8 cellular contexts compared by ENCODE assay signal in genomic region chrX:40095588-40096394, GRCh38. TPM values are rescaled to one million over a fixed set of nuclear protein-coding genes. Genes with fewer than 3 reads are reported as not detected.
DNase-seq lines count a peak whose midpoint lies in the region; ATAC-seq and TF ChIP-seq lines count a peak whose summit lies in the region.

No MANE protein-coding gene starts in this region.

- no peaks in the 10 kb centered on the region for H3K9me3 Mint-ChIP-seq in activated CD8-positive, alpha-beta memory T cell treated with anti-CD3 and anti-CD28 coated beads, Interleukin-2, amount 10 ng/mL, durations not matched to agents 7 days and 5 days (ENCODE audit: low read depth)

- no peaks in the 10 kb centered on the region for H3K27me3 Mint-ChIP-seq in activated CD8-positive, alpha-beta memory T cell treated with anti-CD3 and anti-CD28 coated beads, Interleukin-2, amount 10 ng/mL, durations not matched to agents 7 days and 5 days

- no peak for DNase-seq in activated CD8-positive, alpha-beta memory T cell treated with anti-CD3 and anti-CD28 coated beads, Interleukin-2, amount 10 ng/mL, durations not matched to agents 7 days and 5 days
- DNase-seq in activated CD8-positive, alpha-beta memory T cell treated with anti-CD3 and anti-CD28 coated beads, Interleukin-2, amount 50 U/mL, for 48 hours: no peak
- DNase-seq in RPMI7951 (ENCODE audit: low read depth) (peak; percentile 39), colonic mucosa (no peak), vagina (ENCODE audit: extremely low spot score in 2 of 2) (no peak), kidney glomerular epithelial cell (lab: John Stamatoyannopoulos, UW) (no peak)

- H3K4me3 Mint-ChIP-seq in activated CD8-positive, alpha-beta memory T cell treated with anti-CD3 and anti-CD28 coated beads, Interleukin-2, amount 10 ng/mL, durations not matched to agents 7 days and 5 days: peak overlapping the region; percentile 82

- peak overlapping the region; percentile 72 for H3K27ac Mint-ChIP-seq in activated CD8-positive, alpha-beta memory T cell treated with anti-CD3 and anti-CD28 coated beads, Interleukin-2, amount 10 ng/mL, durations not matched to agents 7 days and 5 days

- ATAC-seq in activated CD8-positive, alpha-beta memory T cell treated with anti-CD3 and anti-CD28 coated beads, Interleukin-2, amount 10 ng/mL, durations not matched to agents 7 days and 5 days: no peak
- ATAC-seq in HG03432 (IDR thresholded peaks at IDR 0.05; ENCODE audit: unreplicated experiment): no peak

- H3K4me1 ChIP-seq in colonic mucosa (peaks cover 2% of the 10 kb centered on the region), mucosa of rectum (ENCODE audit: control insufficient read depth in 2 of 2, insufficient read depth in 2 of 2, low read length in 2 of 2) (peaks cover 10 to 20% of the 10 kb centered on the region in 2 donors), vagina (peaks cover 29% of the 10 kb centered on the region)

- peaks cover 39% of the 10 kb centered on the region for H3K4me1 Mint-ChIP-seq in activated CD8-positive, alpha-beta memory T cell treated with anti-CD3 and anti-CD28 coated beads, Interleukin-2, amount 10 ng/mL, durations not matched to agents 7 days and 5 days

- H3K27me3 ChIP-seq in colonic mucosa (peaks cover 42% of the 10 kb centered on the region), mucosa of rectum (ENCODE audit: control insufficient read depth in 2 of 2, insufficient read depth in 2 of 2, low read length in 2 of 2) (peaks cover 0 to 7% of the 10 kb centered on the region in 2 donors), vagina (peaks cover 10% of the 10 kb centered on the region)

- H3K36me3 Mint-ChIP-seq in activated CD8-positive, alpha-beta memory T cell treated with anti-CD3 and anti-CD28 coated beads, Interleukin-2, amount 10 ng/mL, durations not matched to agents 7 days and 5 days: peaks cover 9% of the 10 kb centered on the region

- H3K27ac ChIP-seq in colonic mucosa (peak overlapping the region; percentile 91), mucosa of rectum (ENCODE audit: low read depth in 2 of 2, low read length in 2 of 2) (peak overlapping the region; percentile 70 to 75), vagina (peak overlapping the region; percentile 79)

- H3K4me3 ChIP-seq in colonic mucosa (peak overlapping the region; percentile 63), mucosa of rectum (ENCODE audit: low read length in 2 of 2) (peak overlapping the region; percentile 61 to 69), vagina (peak overlapping the region; percentile 61 to 65)

- intact Hi-C loops in colonic mucosa (cut with DNase I): loop anchor here (10.0 kb wide), 1 partner anchor 81 kb away; no protein-coding TSS in a partner anchor
- intact Hi-C loops in vagina (cut with DNase I): loop anchor here (5.0 kb wide), 3 partner anchors 62 to 368 kb away; no protein-coding TSS in a partner anchor

- CTCF ChIA-PET in activated CD8-positive, alpha-beta memory T cell treated with anti-CD3 and anti-CD28 coated beads, Interleukin-2, amount 10 ng/mL, durations not matched to agents 7 days and 5 days (lab: Charles Lee): interaction anchor here (0.8 to 0.9 kb wide), 2 partner anchors 9 to 172 kb away, joined by 3 read pairs; no protein-coding TSS in a partner anchor

- TF ChIP-seq CTCF in colonic mucosa (IDR thresholded peaks at IDR 0.05): no peak
- no peak for TF ChIP-seq CTCF in vagina (IDR thresholded peaks at IDR 0.05)

- H3K9ac ChIP-seq in colonic mucosa (ENCODE audit: low read depth in 2 of 2, low read length in 2 of 2) (peak overlapping the region; percentile 61 to 66), mucosa of rectum (ENCODE audit: low read depth in 1 of 2, low read length in 2 of 2) (peak overlapping the region; percentile 52 to 71)

- TF ChIP-seq POLR2A in vagina (IDR thresholded peaks at IDR 0.05): no peak

- H3K36me3 ChIP-seq in colonic mucosa (no peaks in the 10 kb centered on the region), mucosa of rectum (ENCODE audit: control insufficient read depth in 2 of 2, insufficient read depth in 2 of 2, low read length in 2 of 2) (no peaks in the 10 kb centered on the region), vagina (no peaks in the 10 kb centered on the region)

- H3K9me3 ChIP-seq in colonic mucosa: no peaks in the 10 kb centered on the region
- H3K9me3 ChIP-seq in mucosa of rectum (ENCODE audit: control insufficient read depth in 2 of 2, low read length in 2 of 2): no peaks in the 10 kb centered on the region
- H3K9me3 ChIP-seq in vagina: no peaks in the 10 kb centered on the region

RNA-seq across cellular contexts. Expression of gene BCOR, which starts 2.0 kb away (rescaled TPM):
- 10 to 100 TPM; 43.9 to 58.0 TPM for total RNA-seq in activated CD8-positive, alpha-beta memory T cell treated with anti-CD3 and anti-CD28 coated beads, Interleukin-2, amount 10 ng/mL, durations not matched to agents 7 days and 5 days
- total RNA-seq in RPMI7951 (2014; rRNA removed; shearing (Covaris generic)): 29.5 and 42.9 TPM in 2 replicates
- total RNA-seq in colonic mucosa (10 to 100 TPM; 18.3 to 21.3 TPM), vagina (19.9 TPM)
